ENCODE assay signal across 2 cellular contexts in the genomic region with DNA sequence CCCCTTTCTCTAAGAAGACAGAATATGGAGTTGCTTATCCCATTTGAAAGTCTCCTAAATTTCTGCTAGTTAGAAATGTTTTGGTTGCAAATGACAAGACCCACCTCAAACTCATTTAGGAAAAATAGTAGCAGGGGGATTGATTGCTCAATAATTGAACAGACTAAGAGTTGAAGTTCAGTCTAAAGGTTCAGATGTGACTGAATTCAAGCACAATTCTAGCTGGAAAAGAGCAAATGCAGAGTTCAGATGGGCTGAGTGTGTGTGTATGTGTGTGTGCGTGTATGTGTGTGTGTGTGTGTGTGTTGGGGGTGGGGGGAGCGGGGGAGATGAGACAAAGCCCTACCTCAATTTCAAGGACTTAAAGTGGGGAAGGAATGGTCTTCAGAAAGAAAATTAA.
TF ChIP-seq lines count a peak whose summit lies in the region.

No MANE protein-coding gene starts in this region.

TF ChIP-seq in SK-N-SH, 30 proteins besides CTCF, POLR2A, EP300 and RAD21:
- TF ChIP-seq USF1 (IDR thresholded peaks at IDR 0.05; ENCODE audit: borderline replicate concordance, low read depth) (no peak), TEAD4 (IDR thresholded peaks at IDR 0.05; ENCODE audit: borderline replicate concordance, insufficient read depth) (no peak), SIN3A (IDR thresholded peaks at IDR 0.05; ENCODE audit: borderline replicate concordance, low read depth, low read length) (no peak), MEF2A (IDR thresholded peaks at IDR 0.05; ENCODE audit: borderline replicate concordance, low read depth) (no peak), ELF1 (IDR thresholded peaks at IDR 0.05) (no peak), FOXJ3 (CRISPR knock-in tag; IDR thresholded peaks at IDR 0.05) (no peak), SMC3 (IDR thresholded peaks at IDR 0.05; ENCODE audit: low read depth, low read length) (no peak), RXRA (IDR thresholded peaks at IDR 0.05; ENCODE audit: borderline replicate concordance, low read depth) (no peak), FOXM1 (IDR thresholded peaks at IDR 0.05; ENCODE audit: low read depth) (no peak), CHD2 (IDR thresholded peaks at IDR 0.05; ENCODE audit: low read length, partially characterized antibody) (no peak), FOSL2 (IDR thresholded peaks at IDR 0.05; ENCODE audit: borderline replicate concordance, low read depth) (no peak), IRF3 (IDR thresholded peaks at IDR 0.05; ENCODE audit: low read depth, low read length) (no peak), EZH2phosphoT487 (IDR thresholded peaks at IDR 0.05; ENCODE audit: borderline replicate concordance, low read depth) (no peak), POLR2AphosphoS5 (IDR thresholded peaks at IDR 0.05; ENCODE audit: low read depth, low read length) (no peak), RFX5 (IDR thresholded peaks at IDR 0.05; ENCODE audit: low read length) (no peak), MXI1 (IDR thresholded peaks at IDR 0.05; ENCODE audit: low read depth, low read length) (no peak), NFIC (IDR thresholded peaks at IDR 0.05; ENCODE audit: borderline replicate concordance) (no peak)
- TF ChIP-seq, protein P1, sequence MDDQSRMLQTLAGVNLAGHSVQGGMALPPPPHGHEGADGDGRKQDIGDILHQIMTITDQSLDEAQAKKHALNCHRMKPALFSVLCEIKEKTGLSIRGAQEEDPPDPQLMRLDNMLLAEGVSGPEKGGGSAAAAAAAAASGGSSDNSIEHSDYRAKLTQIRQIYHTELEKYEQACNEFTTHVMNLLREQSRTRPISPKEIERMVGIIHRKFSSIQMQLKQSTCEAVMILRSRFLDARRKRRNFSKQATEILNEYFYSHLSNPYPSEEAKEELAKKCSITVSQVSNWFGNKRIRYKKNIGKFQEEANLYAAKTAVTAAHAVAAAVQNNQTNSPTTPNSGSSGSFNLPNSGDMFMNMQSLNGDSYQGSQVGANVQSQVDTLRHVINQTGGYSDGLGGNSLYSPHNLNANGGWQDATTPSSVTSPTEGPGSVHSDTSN (IDR thresholded peaks at IDR 0.05) = no peak
- TF ChIP-seq, protein P2, sequence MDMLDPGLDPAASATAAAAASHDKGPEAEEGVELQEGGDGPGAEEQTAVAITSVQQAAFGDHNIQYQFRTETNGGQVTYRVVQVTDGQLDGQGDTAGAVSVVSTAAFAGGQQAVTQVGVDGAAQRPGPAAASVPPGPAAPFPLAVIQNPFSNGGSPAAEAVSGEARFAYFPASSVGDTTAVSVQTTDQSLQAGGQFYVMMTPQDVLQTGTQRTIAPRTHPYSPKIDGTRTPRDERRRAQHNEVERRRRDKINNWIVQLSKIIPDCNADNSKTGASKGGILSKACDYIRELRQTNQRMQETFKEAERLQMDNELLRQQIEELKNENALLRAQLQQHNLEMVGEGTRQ (IDR thresholded peaks at IDR 0.05; ENCODE audit: borderline replicate concordance, low read depth, low read length) = no peak
TF ChIP-seq in SK-N-SH: peak in this region for 0.

TF ChIP-seq in SK-N-SH treated with all-trans-retinoic acid at 6 μM for 48 hours, 23 proteins besides CTCF, POLR2A, EP300 and RAD21:
- TF ChIP-seq SNAI2 (CRISPR knock-in tag; IDR thresholded peaks at IDR 0.05) (no peak), TOX (CRISPR knock-in tag; IDR thresholded peaks at IDR 0.05; ENCODE audit: borderline replicate concordance) (no peak), GLIS3 (CRISPR knock-in tag; IDR thresholded peaks at IDR 0.05) (no peak), RARB (CRISPR knock-in tag; IDR thresholded peaks at IDR 0.05) (no peak), ESRRG (CRISPR knock-in tag; IDR thresholded peaks at IDR 0.05) (no peak), ZNF70 (CRISPR knock-in tag; IDR thresholded peaks at IDR 0.05) (no peak)
- TF ChIP-seq, protein P3, sequence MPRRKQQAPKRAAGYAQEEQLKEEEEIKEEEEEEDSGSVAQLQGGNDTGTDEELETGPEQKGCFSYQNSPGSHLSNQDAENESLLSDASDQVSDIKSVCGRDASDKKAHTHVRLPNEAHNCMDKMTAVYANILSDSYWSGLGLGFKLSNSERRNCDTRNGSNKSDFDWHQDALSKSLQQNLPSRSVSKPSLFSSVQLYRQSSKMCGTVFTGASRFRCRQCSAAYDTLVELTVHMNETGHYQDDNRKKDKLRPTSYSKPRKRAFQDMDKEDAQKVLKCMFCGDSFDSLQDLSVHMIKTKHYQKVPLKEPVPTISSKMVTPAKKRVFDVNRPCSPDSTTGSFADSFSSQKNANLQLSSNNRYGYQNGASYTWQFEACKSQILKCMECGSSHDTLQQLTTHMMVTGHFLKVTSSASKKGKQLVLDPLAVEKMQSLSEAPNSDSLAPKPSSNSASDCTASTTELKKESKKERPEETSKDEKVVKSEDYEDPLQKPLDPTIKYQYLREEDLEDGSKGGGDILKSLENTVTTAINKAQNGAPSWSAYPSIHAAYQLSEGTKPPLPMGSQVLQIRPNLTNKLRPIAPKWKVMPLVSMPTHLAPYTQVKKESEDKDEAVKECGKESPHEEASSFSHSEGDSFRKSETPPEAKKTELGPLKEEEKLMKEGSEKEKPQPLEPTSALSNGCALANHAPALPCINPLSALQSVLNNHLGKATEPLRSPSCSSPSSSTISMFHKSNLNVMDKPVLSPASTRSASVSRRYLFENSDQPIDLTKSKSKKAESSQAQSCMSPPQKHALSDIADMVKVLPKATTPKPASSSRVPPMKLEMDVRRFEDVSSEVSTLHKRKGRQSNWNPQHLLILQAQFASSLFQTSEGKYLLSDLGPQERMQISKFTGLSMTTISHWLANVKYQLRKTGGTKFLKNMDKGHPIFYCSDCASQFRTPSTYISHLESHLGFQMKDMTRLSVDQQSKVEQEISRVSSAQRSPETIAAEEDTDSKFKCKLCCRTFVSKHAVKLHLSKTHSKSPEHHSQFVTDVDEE (CRISPR knock-in tag; IDR thresholded peaks at IDR 0.05) = no peak
- TF ChIP-seq, protein P4, sequence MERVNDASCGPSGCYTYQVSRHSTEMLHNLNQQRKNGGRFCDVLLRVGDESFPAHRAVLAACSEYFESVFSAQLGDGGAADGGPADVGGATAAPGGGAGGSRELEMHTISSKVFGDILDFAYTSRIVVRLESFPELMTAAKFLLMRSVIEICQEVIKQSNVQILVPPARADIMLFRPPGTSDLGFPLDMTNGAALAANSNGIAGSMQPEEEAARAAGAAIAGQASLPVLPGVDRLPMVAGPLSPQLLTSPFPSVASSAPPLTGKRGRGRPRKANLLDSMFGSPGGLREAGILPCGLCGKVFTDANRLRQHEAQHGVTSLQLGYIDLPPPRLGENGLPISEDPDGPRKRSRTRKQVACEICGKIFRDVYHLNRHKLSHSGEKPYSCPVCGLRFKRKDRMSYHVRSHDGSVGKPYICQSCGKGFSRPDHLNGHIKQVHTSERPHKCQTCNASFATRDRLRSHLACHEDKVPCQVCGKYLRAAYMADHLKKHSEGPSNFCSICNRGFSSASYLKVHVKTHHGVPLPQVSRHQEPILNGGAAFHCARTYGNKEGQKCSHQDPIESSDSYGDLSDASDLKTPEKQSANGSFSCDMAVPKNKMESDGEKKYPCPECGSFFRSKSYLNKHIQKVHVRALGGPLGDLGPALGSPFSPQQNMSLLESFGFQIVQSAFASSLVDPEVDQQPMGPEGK (CRISPR knock-in tag; IDR thresholded peaks at IDR 0.05; ENCODE audit: borderline replicate concordance) = no peak
- TF ChIP-seq, protein P5, sequence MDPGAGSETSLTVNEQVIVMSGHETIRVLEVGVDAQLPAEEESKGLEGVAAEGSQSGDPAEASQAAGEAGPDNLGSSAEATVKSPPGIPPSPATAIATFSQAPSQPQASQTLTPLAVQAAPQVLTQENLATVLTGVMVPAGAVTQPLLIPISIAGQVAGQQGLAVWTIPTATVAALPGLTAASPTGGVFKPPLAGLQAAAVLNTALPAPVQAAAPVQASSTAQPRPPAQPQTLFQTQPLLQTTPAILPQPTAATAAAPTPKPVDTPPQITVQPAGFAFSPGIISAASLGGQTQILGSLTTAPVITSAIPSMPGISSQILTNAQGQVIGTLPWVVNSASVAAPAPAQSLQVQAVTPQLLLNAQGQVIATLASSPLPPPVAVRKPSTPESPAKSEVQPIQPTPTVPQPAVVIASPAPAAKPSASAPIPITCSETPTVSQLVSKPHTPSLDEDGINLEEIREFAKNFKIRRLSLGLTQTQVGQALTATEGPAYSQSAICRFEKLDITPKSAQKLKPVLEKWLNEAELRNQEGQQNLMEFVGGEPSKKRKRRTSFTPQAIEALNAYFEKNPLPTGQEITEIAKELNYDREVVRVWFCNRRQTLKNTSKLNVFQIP (CRISPR knock-in tag; IDR thresholded peaks at IDR 0.05; ENCODE audit: borderline replicate concordance, low read depth) = no peak
